In the genomic region with DNA sequence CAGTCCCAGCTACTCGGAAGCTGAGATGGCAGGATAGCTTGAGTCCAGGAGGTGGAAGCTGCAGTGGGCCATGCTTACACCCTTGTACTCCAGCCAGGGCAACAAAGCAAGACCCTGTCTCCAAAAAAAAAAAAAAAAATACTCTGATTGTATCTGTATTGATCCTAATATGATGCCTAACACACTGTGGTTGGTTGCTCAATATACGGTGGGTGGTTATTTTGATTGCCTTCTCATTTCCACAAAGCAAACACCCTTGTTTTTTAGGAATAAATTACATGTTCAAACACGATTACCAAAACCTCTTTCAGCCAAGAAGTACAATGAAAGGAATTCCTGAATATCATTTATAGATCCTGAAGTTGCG, we compare ENCODE assay signal across 9 cellular contexts. TPM values are rescaled to one million over a fixed set of nuclear protein-coding genes. Genes with fewer than 3 reads are reported as not detected.
A peak's percentile ranks its signal among the peaks of the same experiment; 100 is the strongest.
DNase-seq lines count a peak whose midpoint lies in the region; ATAC-seq and TF ChIP-seq lines count a peak whose summit lies in the region.
"Had no signal": no experiment of that assay in that cellular context is flagged by ENCODE, and none has a peak within 500 bp of the region (broad histone marks: within the 10 kb centered on the region; RNA-seq: fewer than 3 reads in every experiment).

No MANE protein-coding gene starts in this region.

- DNase-seq in Karpas-422 = no peak
- DNase-seq in dorsolateral prefrontal cortex = no peak
- DNase-seq in neural progenitor cell (ENCODE audit: low spot score) = no peak
- DNase-seq in ecto neural progenitor cell (ENCODE audit: low spot score) = no peak
- DNase-seq in testis = no peak
- no peak for DNase-seq in NCI-H2171 (lab: John Stamatoyannopoulos, UW)
- DNase-seq: NCI-H2107 had no signal

- H3K9ac ChIP-seq in BLaER1 (peak overlapping the region; percentile 92), Karpas-422 (ENCODE audit: low read length) (peak overlapping the region; percentile 80), neural progenitor cell (no peak overlapping the region)

- H3K9me2 ChIP-seq in Karpas-422 (replicated peaks; ENCODE audit: insufficient read depth, low read length) = no peaks in the 10 kb centered on the region

- H4K20me1 ChIP-seq in BLaER1 (peaks cover 79% of the 10 kb centered on the region), Karpas-422 (ENCODE audit: insufficient read depth, low read depth, low read length) (peaks cover 29% of the 10 kb centered on the region), neural progenitor cell (ENCODE audit: low read depth) (peaks cover 75% of the 10 kb centered on the region)

- 44 to 49% methylated on average over 4 of the region's 4 CpGs for WGBS in testis, 2 donors

- peaks cover 30% of the 10 kb centered on the region for H3F3A ChIP-seq in neural progenitor cell (ENCODE audit: low read depth)

- H3K27me3 ChIP-seq in BLaER1 (no peaks in the 10 kb centered on the region), Karpas-422 (ENCODE audit: low read length) (no peaks in the 10 kb centered on the region), dorsolateral prefrontal cortex (no peaks in the 10 kb centered on the region), neural progenitor cell (peaks cover 45% of the 10 kb centered on the region), testis (no peaks in the 10 kb centered on the region)

- H3K9me3 ChIP-seq in BLaER1 = no peaks in the 10 kb centered on the region
- no peaks in the 10 kb centered on the region for H3K9me3 ChIP-seq in Karpas-422 (ENCODE audit: low read length)
- H3K9me3 ChIP-seq in neural progenitor cell (ENCODE audit: low read depth) = no peaks in the 10 kb centered on the region
- H3K9me3 ChIP-seq in testis = no peaks in the 10 kb centered on the region

- no peak overlapping the region for H3K27ac Mint-ChIP-seq in neural progenitor cell

- peak overlapping the region; percentile 93; the same call in 1 of the 2 replicates for H3K27ac ChIP-seq in BLaER1
- no peak overlapping the region for H3K27ac ChIP-seq in Karpas-422 (ENCODE audit: low read length)
- peak overlapping the region in 1 of 59 donors; percentile 9 for H3K27ac ChIP-seq in dorsolateral prefrontal cortex
- no peak overlapping the region for H3K27ac ChIP-seq in neural progenitor cell
- H3K27ac ChIP-seq in testis = peak overlapping the region in 1 of 2 donors; percentile 99

- H3K36me3 ChIP-seq in BLaER1 (peaks cover 10% of the 10 kb centered on the region; the same call in 1 of the 2 replicates), Karpas-422 (ENCODE audit: insufficient read depth, low read length) (peaks cover 9% of the 10 kb centered on the region), neural progenitor cell (no peaks in the 10 kb centered on the region), testis (ENCODE audit: low read depth, missing control alignments) (no peaks in the 10 kb centered on the region)

- no peak for TF ChIP-seq POLR2A in testis (IDR thresholded peaks at IDR 0.05)

- H3K4me1 Mint-ChIP-seq in neural progenitor cell = peaks cover 40% of the 10 kb centered on the region

- H3K36me3 Mint-ChIP-seq in neural progenitor cell = peaks cover 7% of the 10 kb centered on the region

- peaks cover 2% of the 10 kb centered on the region for H3K27me3 Mint-ChIP-seq in neural progenitor cell (ENCODE audit: insufficient read depth, low read depth)

- TF ChIP-seq CTCF in dorsolateral prefrontal cortex (IDR thresholded peaks at IDR 0.05 in 54 of 56, conservative IDR thresholded peaks at IDR 0.05 in 2 of 56; ENCODE audit: low read depth in 1 of 56, partially characterized antibody in 56 of 56) = no peak
- TF ChIP-seq CTCF in neural progenitor cell (IDR thresholded peaks at IDR 0.05) = no peak
- no peak for TF ChIP-seq CTCF in testis (IDR thresholded peaks at IDR 0.05)

- no peak overlapping the region for H2AFZ ChIP-seq in Karpas-422 (ENCODE audit: low read length)
- H2AFZ ChIP-seq in neural progenitor cell (replicated peaks) = no peak overlapping the region

- H3K4me3 Mint-ChIP-seq in neural progenitor cell = peak overlapping the region; percentile 93

- H3K4me1 ChIP-seq in BLaER1 (peaks cover 61% of the 10 kb centered on the region), Karpas-422 (ENCODE audit: low read length) (peaks cover 53% of the 10 kb centered on the region), neural progenitor cell (peaks cover 24% of the 10 kb centered on the region), testis (peaks cover 10% of the 10 kb centered on the region)

- intact Hi-C loops in dorsolateral prefrontal cortex (cut with DNase I) (no loop called here), testis (cut with DNase I; ENCODE audit: low total_unique reads) (no loop called here)

- no peak for ATAC-seq in HG02642 (IDR thresholded peaks at IDR 0.05; ENCODE audit: poor library complexity, unreplicated experiment)

- no peaks in the 10 kb centered on the region for H3K9me3 Mint-ChIP-seq in neural progenitor cell

- H3K79me2 ChIP-seq in Karpas-422 (ENCODE audit: low read length) (peaks cover 79% of the 10 kb centered on the region), neural progenitor cell (ENCODE audit: low read depth) (peaks cover 57% of the 10 kb centered on the region)

- peak overlapping the region; percentile 90 for H3K4me2 ChIP-seq in BLaER1
- H3K4me2 ChIP-seq in Karpas-422 (ENCODE audit: low read depth, low read length, poor library complexity, severe bottlenecking) = peak overlapping the region; percentile 74
- peak overlapping the region; percentile 83 for H3K4me2 ChIP-seq in neural progenitor cell

- H3K4me3 ChIP-seq in BLaER1 (peak overlapping the region; percentile 97), Karpas-422 (ENCODE audit: low read length) (peak overlapping the region; percentile 74), dorsolateral prefrontal cortex (peak overlapping the region; percentile 59 to 96 (median 83)), neural progenitor cell (peak overlapping the region; percentile 88), testis (peak overlapping the region in 1 of 2 donors; percentile 91)

RNA-seq across cellular contexts. Expression of a gene that starts 3.4 kb away (rescaled TPM):
- total RNA-seq in Karpas-422 (2014; rRNA removed; shearing (Covaris generic); ENCODE audit: low replicate concordance) = 48.3 and 59.0 TPM in 2 replicates
- 10 to 100 TPM; 28.2 to 54.6 (median 39.0) TPM for total RNA-seq in dorsolateral prefrontal cortex
- 24.3 and 30.3 TPM in 2 replicates for total RNA-seq in neural progenitor cell (ENCODE audit: low replicate concordance)
- total RNA-seq in testis = 10 to 100 TPM; 47.7 to 64.5 TPM
- polyA plus RNA-seq in testis (ENCODE audit: insufficient read depth, low read depth, low replicate concordance) = 30.5 TPM
